ENCODE assay signal across 8 cellular contexts in the genomic region with DNA sequence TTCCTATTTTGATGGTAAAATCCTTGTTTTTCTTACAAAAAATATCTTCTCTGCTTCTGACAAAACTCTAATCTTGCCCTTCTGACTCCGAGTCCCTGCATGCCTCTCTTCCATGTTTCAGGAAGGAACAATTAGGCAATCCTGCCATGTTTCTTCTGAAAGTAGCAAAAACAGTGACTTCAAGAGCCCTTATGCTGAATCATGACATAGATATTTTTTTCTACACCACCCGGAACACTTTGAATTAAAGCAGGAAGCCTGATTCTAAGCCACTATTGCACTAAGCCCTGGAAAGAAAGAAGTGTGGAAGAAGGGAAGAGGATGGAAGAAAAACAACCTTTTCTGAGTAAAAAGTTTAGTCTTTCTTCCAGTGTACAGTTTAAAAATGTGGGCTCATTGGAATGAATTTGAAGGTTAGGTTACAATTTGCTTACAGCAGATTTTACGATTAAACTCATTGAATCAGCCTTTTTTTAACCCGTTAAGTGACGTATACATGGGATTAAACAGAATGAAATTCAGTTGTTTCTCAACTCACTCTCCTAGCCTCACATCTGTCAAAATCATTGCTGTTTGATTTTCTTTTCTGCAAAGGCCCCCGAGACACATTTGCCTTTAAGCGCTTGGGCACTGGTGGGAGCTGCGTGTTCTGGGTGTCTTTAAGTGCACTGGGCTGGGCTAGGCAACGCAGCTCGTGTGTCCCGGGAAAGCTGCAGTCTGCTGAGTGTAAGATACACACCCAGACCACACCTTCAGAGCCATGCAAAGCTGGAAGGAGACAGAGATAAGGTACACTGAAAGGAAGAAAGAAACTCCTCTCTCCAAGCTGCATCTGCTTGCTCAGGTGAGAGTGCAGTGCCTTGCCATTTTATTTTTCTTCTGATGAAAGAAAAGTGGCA.
DNase-seq lines count a peak whose midpoint lies in the region; ATAC-seq and TF ChIP-seq lines count a peak whose summit lies in the region.

No MANE protein-coding gene starts in this region.

- H3K4me1 ChIP-seq in ascending aorta (peaks cover 9 to 20% of the 10 kb centered on the region in 2 donors), aorta (ENCODE audit: control insufficient read depth in 1 of 2, insufficient read depth in 2 of 2, low read length in 2 of 2) (peaks cover 0 to 10% of the 10 kb centered on the region in 2 donors)

- intact Hi-C loops in ascending aorta (cut with DNase I) = loop anchor here (5.0 to 10.0 kb wide), 2 partner anchors 63 to 231 kb away; no protein-coding TSS in a partner anchor
- intact Hi-C loops in left colon (cut with DNase I, micrococcal nuclease) = no loop called here
- intact Hi-C loops in aorta (cut with DNase I) = loop anchor here in 1 of 2 donors (10.0 kb wide), 1 partner anchor 159 kb away; the partner anchor contains the start of gene CITED2

- 39 to 40% methylated on average over 11 of the region's 11 CpGs for WGBS in aorta, 2 donors

- peak; percentile 12 for ATAC-seq in HG03025 (IDR thresholded peaks at IDR 0.05; ENCODE audit: low FRiP score, unreplicated experiment)
- ATAC-seq in left colon = peak; percentile 90
- peak; percentile 66 for ATAC-seq in aorta (ENCODE audit: low FRiP score)
- ATAC-seq in HG03159 (IDR thresholded peaks at IDR 0.05; ENCODE audit: unreplicated experiment) = no peak
- ATAC-seq in HG03342 (IDR thresholded peaks at IDR 0.05; ENCODE audit: unreplicated experiment) = no peak

- POLR2A ChIA-PET in GM10248 (lab: Yijun Ruan, JAX) = no interaction called here

- no peak for TF ChIP-seq CTCF in ascending aorta (IDR thresholded peaks at IDR 0.05)
- TF ChIP-seq CTCF in GM10248 (IDR thresholded peaks at IDR 0.05; ENCODE audit: control extremely low read depth, extremely low read depth, low read depth, missing control alignments) = no peak

- H3K9me3 ChIP-seq in ascending aorta = no peaks in the 10 kb centered on the region
- no peaks in the 10 kb centered on the region for H3K9me3 ChIP-seq in aorta (ENCODE audit: control insufficient read depth, low read length)

- H3K4me3 ChIP-seq in ascending aorta (peak overlapping the region in 1 of 2 donors; percentile 24), aorta (ENCODE audit: low read length in 2 of 2) (peak overlapping the region in 1 of 2 donors; percentile 59)

- H3K27ac ChIP-seq in ascending aorta (peak overlapping the region; percentile 58 to 71), aorta (ENCODE audit: low read depth in 1 of 2, low read length in 2 of 2) (peak overlapping the region in 1 of 2 donors; percentile 42)

- CTCF ChIA-PET in GM10248 (lab: Yijun Ruan, JAX) = no interaction called here

- DNase-seq in AG20443 (ENCODE audit: low spot score) (peak; percentile 52), ascending aorta (ENCODE audit: low spot score in 2 of 2) (no peak), left colon (peak; percentile 75 to 82), aorta (no peak), GM10248 (ENCODE audit: extremely low spot score) (no peak)

- H3K27me3 ChIP-seq in ascending aorta (no peaks in the 10 kb centered on the region), aorta (ENCODE audit: control insufficient read depth in 1 of 2, insufficient read depth in 2 of 2, low read length in 1 of 2) (no peaks in the 10 kb centered on the region)

- no peaks in the 10 kb centered on the region for H3K36me3 ChIP-seq in ascending aorta
- H3K36me3 ChIP-seq in aorta (ENCODE audit: control insufficient read depth in 1 of 2, insufficient read depth in 2 of 2, low read length in 1 of 2) = no peaks in the 10 kb centered on the region

Comparison
In these comparisons a context has a peak if more than half of its experiments do, and no peak if none do; other contexts are left out.
1. DNase-seq: peak in AG20443 (single experiment) and left colon (2 of 2); none in ascending aorta (0 of 2), aorta (0 of 2) and GM10248 (single experiment).
2. ATAC-seq: peak in HG03025 (single experiment), left colon (single experiment) and aorta (single experiment); none in HG03159 (single experiment) and HG03342 (single experiment).